In genomic region chr14:54651018-54651351, GRCh38 we compare ENCODE assay signal across 11 cellular contexts.
DNase-seq lines count a peak whose midpoint lies in the region; ATAC-seq and TF ChIP-seq lines count a peak whose summit lies in the region.
"Had no signal": no experiment of that assay in that cellular context is flagged by ENCODE, and none has a peak within 500 bp of the region (broad histone marks: within the 10 kb centered on the region; RNA-seq: fewer than 3 reads in every experiment).

No MANE protein-coding gene starts in this region.

- intact Hi-C loops in ascending aorta (cut with DNase I), result loop anchor here (5.0 kb wide), 1 partner anchor 44 kb away; no protein-coding TSS in a partner anchor

- H3K36me3 ChIP-seq in ascending aorta (no peaks in the 10 kb centered on the region), liver (ENCODE audit: control insufficient read depth in 4 of 4, insufficient read depth in 3 of 4, low read depth in 1 of 4, low read length in 3 of 4) (no peaks in the 10 kb centered on the region)
- H3K36me3 ChIP-seq: BLaER1 treated with 17β-estradiol and CSF1 and Interleukin-3, amounts not matched to agents 10 nM and 100 nM had no signal

- no peaks in the 10 kb centered on the region for H3K9me3 ChIP-seq in ascending aorta
- H3K9me3 ChIP-seq in liver (ENCODE audit: control insufficient read depth in 4 of 4, low read length in 3 of 4), result no peaks in the 10 kb centered on the region

- peaks cover 6% of the 10 kb centered on the region for H3K4me1 Mint-ChIP-seq in activated T-cell treated with anti-CD3 and anti-CD28 coated beads, Interleukin-2, amount 50 U/mL, for 4 hours (ENCODE audit: low read depth)

- TF ChIP-seq CTCF in ascending aorta (IDR thresholded peaks at IDR 0.05) (no peak), liver (IDR thresholded peaks at IDR 0.05; ENCODE audit: low read depth, low read length, missing input control) (no peak)

- H3K27me3 ChIP-seq in ascending aorta (no peaks in the 10 kb centered on the region), liver (ENCODE audit: control insufficient read depth in 4 of 4, insufficient read depth in 4 of 4, low read length in 3 of 4) (no peaks in the 10 kb centered on the region)
- H3K27me3 ChIP-seq: BLaER1 treated with 17β-estradiol and CSF1 and Interleukin-3, amounts not matched to agents 10 nM and 100 nM had no signal

- no peak overlapping the region for H3K9ac ChIP-seq in liver (ENCODE audit: low read depth in 1 of 2, low read length in 2 of 2)

- H3K4me3 ChIP-seq in ascending aorta (peak overlapping the region in 1 of 2 donors; percentile 9), liver (ENCODE audit: low read depth in 1 of 3, low read length in 3 of 3) (no peak overlapping the region), skin epidermis (no peak overlapping the region)
- H3K4me3 ChIP-seq: BLaER1 treated with 17β-estradiol and CSF1 and Interleukin-3, amounts not matched to agents 10 nM and 100 nM had no signal

- TF ChIP-seq RAD21 in liver (IDR thresholded peaks at IDR 0.05), result no peak

- DNase-seq in ELF-1 (ENCODE audit: low read depth, low spot score), result peak; percentile 49
- no peak for DNase-seq in ascending aorta (ENCODE audit: low spot score in 2 of 2)
- no peak for DNase-seq in stimulated activated CD4-positive, alpha-beta T cell treated with anti-CD3 and anti-CD28 coated beads, Interleukin-12 subunit alpha, Interleukin-12 subunit beta, amount 100 ng/mL, for 4 hours
- DNase-seq in HuH-7 (ENCODE audit: low spot score), result no peak
- no peak for DNase-seq in activated T-cell treated with anti-CD3 and anti-CD28 coated beads, Interleukin-2, amount 50 U/mL, for 4 hours
- DNase-seq in epidermal melanocyte (ENCODE audit: insufficient read length, low spot score), result no peak
- DNase-seq: SIG-M5 had no signal

- 58% methylated on average over 4 of the region's 4 CpGs for WGBS in liver

- H3K4me3 Mint-ChIP-seq in activated T-cell treated with anti-CD3 and anti-CD28 coated beads, Interleukin-2, amount 50 U/mL, for 4 hours, result no peak overlapping the region
- H3K4me3 Mint-ChIP-seq: activated naive CD4-positive, alpha-beta T cell treated with anti-CD3 and anti-CD28 coated beads, Interleukin-2, amount 50 U/mL, for 24 hours had no signal

- peaks cover 3 to 62% of the 10 kb centered on the region in 2 donors for H3K4me1 ChIP-seq in ascending aorta
- peaks cover 0 to 15% (median 5%) of the 10 kb centered on the region in 4 donors for H3K4me1 ChIP-seq in liver (ENCODE audit: control insufficient read depth in 4 of 4, insufficient read depth in 4 of 4, low read length in 3 of 4)

- H3K27me3 Mint-ChIP-seq in activated T-cell treated with anti-CD3 and anti-CD28 coated beads, Interleukin-2, amount 50 U/mL, for 4 hours (ENCODE audit: low read depth), result peaks cover 16% of the 10 kb centered on the region

- no peak for ATAC-seq in activated T-cell treated with anti-CD3 and anti-CD28 coated beads, Interleukin-2, amount 50 U/mL, for 4 hours

- H3K27ac ChIP-seq in ascending aorta (peak overlapping the region; percentile 86 to 90), liver (ENCODE audit: low read depth in 1 of 2, low read length in 2 of 2) (peak overlapping the region; percentile 2 to 26), skin epidermis (peak overlapping the region in 14 of 21 experiments; percentile 9 to 87 (median 46))

- no peaks in the 10 kb centered on the region for H3K9me3 Mint-ChIP-seq in activated T-cell treated with anti-CD3 and anti-CD28 coated beads, Interleukin-2, amount 50 U/mL, for 4 hours
- H3K9me3 Mint-ChIP-seq: activated naive CD4-positive, alpha-beta T cell treated with anti-CD3 and anti-CD28 coated beads, Interleukin-2, amount 50 U/mL, for 24 hours had no signal

- no peaks in the 10 kb centered on the region for H3K36me3 Mint-ChIP-seq in activated T-cell treated with anti-CD3 and anti-CD28 coated beads, Interleukin-2, amount 50 U/mL, for 4 hours (ENCODE audit: insufficient read depth)
- H3K36me3 Mint-ChIP-seq: activated naive CD4-positive, alpha-beta T cell treated with anti-CD3 and anti-CD28 coated beads, Interleukin-2, amount 50 U/mL, for 24 hours had no signal

TF ChIP-seq in liver, 16 proteins besides CTCF, POLR2A, EP300 and RAD21:
- TF ChIP-seq RXRA (IDR thresholded peaks at IDR 0.05), result peak in 1 of 2 donors; percentile 42
- peak; percentile 17 for TF ChIP-seq SP1 (IDR thresholded peaks at IDR 0.05)
- no peak for TF ChIP-seq GABPA (IDR thresholded peaks at IDR 0.05 in 1 of 2, conservative IDR thresholded peaks at IDR 0.05 in 1 of 2)
- TF ChIP-seq ATF3 (IDR thresholded peaks at IDR 0.05), result no peak

Comparison
In these comparisons a context has a peak if more than half of its experiments do, and no peak if none do; other contexts are left out.
1. H3K27ac ChIP-seq: peak in every context shown above with its lines; median percentile 88 in ascending aorta; 46 in skin epidermis; 14 in liver.